In the genomic region with DNA sequence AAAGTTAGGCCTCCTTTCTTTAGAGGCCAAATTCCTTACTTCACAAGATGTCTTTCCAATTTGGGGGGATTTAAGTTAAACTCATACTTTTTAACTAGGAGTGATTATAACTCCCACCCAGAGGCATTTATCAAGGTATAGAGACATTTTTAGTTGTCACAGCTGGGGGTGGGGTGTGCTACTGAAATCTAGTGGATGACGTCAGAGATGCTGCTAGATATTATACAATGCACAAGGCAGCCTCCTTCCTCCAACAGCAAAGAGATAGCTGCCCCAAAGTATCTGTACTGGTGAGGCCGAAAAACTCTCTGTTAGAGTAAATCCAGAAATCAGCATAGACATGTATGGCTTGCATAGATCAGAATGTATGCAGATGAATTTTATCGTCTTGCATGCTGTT, we compare ENCODE assay signal across 27 cellular contexts.
"Had no signal": no experiment of that assay in that cellular context is flagged by ENCODE, and none has a peak within 500 bp of the region (broad histone marks: within the 10 kb centered on the region; RNA-seq: fewer than 3 reads in every experiment).

No MANE protein-coding gene starts in this region.

- H3K27me3 ChIP-seq: stomach, suprapubic skin, testis, thyroid gland, tibial artery, tibial nerve, transverse colon, upper lobe of left lung, upper lobe of right lung, uterus, vagina had no signal

- H3K36me3 ChIP-seq: stomach, suprapubic skin, thoracic aorta, thyroid gland, tibial artery, tibial nerve, transverse colon, upper lobe of left lung, upper lobe of right lung, uterus, vagina had no signal

- H3K4me3 ChIP-seq: stomach, suprapubic skin, testis, thoracic aorta, thyroid gland, tibial artery, tibial nerve, transverse colon, upper lobe of left lung, upper lobe of right lung, uterus, vagina had no signal

- ATAC-seq: stimulated activated effector memory CD8-positive, alpha-beta T cell treated with anti-CD3 and anti-CD28 coated beads, Interleukin-12 subunit alpha, Interleukin-12 subunit beta, amount 100 ng/mL, for 72 hours; stimulated activated memory B cell treated with anti-CD40 and anti-IgM and Interleukin-4, amounts not matched to agents 10 μg/mL and 1 μg/mL and 100 μg/mL, for 72 hours; stimulated activated naive B cell treated with anti-CD40 and anti-IgM and Interleukin-4, amounts not matched to agents 10 μg/mL and 1 μg/mL and 100 μg/mL, for 72 hours; stimulated activated naive CD8-positive, alpha-beta T cell treated with anti-CD3 and anti-CD28 coated beads, Interleukin-15, amount 100 ng/mL, for 72 hours; stimulated activated naive CD8-positive, alpha-beta T cell treated with anti-CD3 and anti-CD28 coated beads, Interleukin-15, Interleukin-2, amounts not matched to agents 100 U/mL and 50 U/mL, for 24 hours; upper lobe of right lung had no signal

- DNase-seq: stimulated activated CD4-positive, alpha-beta T cell treated with anti-CD3 and anti-CD28 coated beads, Interleukin-2, amount 100 ng/mL, for 48 hours; stimulated activated CD4-positive, alpha-beta T cell treated with anti-CD3 and anti-CD28 coated beads, Interleukin-4, amount 100 ng/mL, for 1 hour; stimulated activated CD4-positive, alpha-beta T cell treated with anti-CD3 and anti-CD28 coated beads, Interleukin-4, amount 100 ng/mL, for 24 hours; stimulated activated CD4-positive, alpha-beta T cell treated with anti-CD3 and anti-CD28 coated beads, Interleukin-4, amount 100 ng/mL, for 4 hours; stimulated activated CD8-positive, alpha-beta memory T cell treated with anti-CD3 and anti-CD28 coated beads, Interleukin-4, amount 100 ng/mL, for 48 hours; stimulated activated naive B cell treated with anti-CD40 and anti-IgM and Interleukin-4, amounts not matched to agents 10 μg/mL and 1 μg/mL and 100 μg/mL, for 72 hours; stimulated activated naive CD4-positive, alpha-beta T cell; stimulated activated naive CD4-positive, alpha-beta T cell treated with Interleukin-2 at 50 U/mL for 16 hours; stimulated activated naive CD8-positive, alpha-beta T cell treated with anti-CD3 and anti-CD28 coated beads, Interleukin-15, amount 100 ng/mL, for 72 hours; stimulated activated naive CD8-positive, alpha-beta T cell treated with anti-CD3 and anti-CD28 coated beads, Interleukin-15, Interleukin-2, amounts not matched to agents 100 U/mL and 50 U/mL, for 24 hours; stomach; substantia nigra; testis; thyroid gland; tibial artery; transverse colon; trophoblast cell; upper lobe of left lung; upper lobe of right lung; uterus had no signal

- H3K27ac ChIP-seq: stomach, suprapubic skin, testis, thoracic aorta, thyroid gland, tibial artery, tibial nerve, transverse colon, upper lobe of left lung, upper lobe of right lung, uterus, vagina had no signal

- FAIRE-seq: urothelium cell line had no signal

- H3K4me1 ChIP-seq: stomach, suprapubic skin, testis, thyroid gland, tibial artery, tibial nerve, transverse colon, upper lobe of left lung, upper lobe of right lung, uterus, vagina had no signal

- H3K9me3 ChIP-seq: testis, thoracic aorta, thyroid gland, upper lobe of right lung, uterus, vagina had no signal
